Comparison of ENCODE assay signal across 8 cellular contexts in the genomic region with DNA sequence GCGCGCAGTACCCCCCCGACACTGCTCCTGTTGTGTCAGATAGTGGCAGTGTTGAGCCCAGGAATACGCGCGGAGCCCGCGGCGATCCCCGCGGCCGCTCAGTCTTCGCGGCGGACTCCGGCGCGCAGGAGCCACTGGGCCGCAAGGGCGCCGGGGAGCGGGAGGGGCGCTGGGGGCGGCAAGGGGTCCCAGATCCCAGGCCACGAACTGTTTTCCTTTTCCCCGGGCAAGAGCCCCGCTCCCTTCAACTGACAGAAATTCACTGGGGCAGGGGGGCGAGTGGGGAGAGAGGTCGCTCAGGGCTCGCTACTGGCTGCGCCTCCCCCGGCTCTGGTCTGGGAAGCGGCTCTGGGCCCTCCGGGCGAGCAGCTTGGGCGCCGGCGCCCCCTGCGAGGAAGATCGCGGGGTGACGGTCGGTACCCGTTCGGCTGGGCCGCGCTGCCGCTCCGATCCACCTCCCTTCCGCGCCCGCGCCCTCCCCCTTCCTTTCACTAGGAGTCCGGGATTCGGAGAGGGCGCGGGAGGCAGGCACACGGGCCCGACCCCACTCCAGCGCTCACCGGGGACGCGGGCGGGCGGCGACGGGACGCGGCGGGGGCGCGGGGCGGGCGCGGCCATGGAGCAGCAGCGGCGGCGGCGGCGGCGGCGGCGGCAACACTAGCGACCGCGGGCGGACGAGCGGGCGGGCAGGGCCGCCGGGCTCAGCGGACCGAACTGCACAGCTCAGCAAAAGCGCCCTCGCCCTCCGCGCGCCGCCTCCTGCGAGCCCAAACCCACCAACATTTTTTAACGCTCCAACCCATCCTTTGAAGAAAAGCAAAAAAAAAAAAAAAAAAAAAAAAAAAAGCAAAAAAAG. TPM values are rescaled to one million over a fixed set of nuclear protein-coding genes. Genes with fewer than 3 reads are reported as not detected.
DNase-seq lines count a peak whose midpoint lies in the region; ATAC-seq and TF ChIP-seq lines count a peak whose summit lies in the region.

No MANE protein-coding gene starts in this region.

- peak overlapping the region in 2 of 4 donors; percentile 88 to 90 for H3K4me3 Mint-ChIP-seq in IgD-negative memory B cell

- H3F3A ChIP-seq in PC-3 (ENCODE audit: low read length, unreplicated experiment) (no peaks in the 10 kb centered on the region), neural cell (ENCODE audit: insufficient read depth, low read length, poor library complexity, severe bottlenecking) (peaks cover 4% of the 10 kb centered on the region)

- H4K20me1 ChIP-seq in PC-3 (ENCODE audit: low read length) = no peaks in the 10 kb centered on the region
- no peaks in the 10 kb centered on the region for H4K20me1 ChIP-seq in neural cell (ENCODE audit: insufficient read depth)

- ATAC-seq in GM21576 (IDR thresholded peaks at IDR 0.05; ENCODE audit: unreplicated experiment) (peak; percentile 88), PC-3 (peak; percentile 80)

- no peaks in the 10 kb centered on the region for H3K36me3 ChIP-seq in PC-3 (ENCODE audit: low read depth, low read length)
- no peaks in the 10 kb centered on the region for H3K36me3 ChIP-seq in neural cell (ENCODE audit: insufficient read depth, low read length)
- H3K36me3 ChIP-seq in stomach smooth muscle (ENCODE audit: control insufficient read depth in 2 of 2, insufficient read depth in 2 of 2, low read length in 2 of 2) = no peaks in the 10 kb centered on the region

- TF ChIP-seq RAD21 in neural cell (conservative IDR thresholded peaks at IDR 0.05) = peak; percentile 78

- CTCF ChIA-PET in PC-3 (lab: Charles Lee) = interaction anchor here (0.5 to 0.6 kb wide), 2 partner anchors 27 to 78 kb away, joined by 3 read pairs; no protein-coding TSS in a partner anchor

- peak; percentile 78 for DNase-seq in DMS79 treated with DMSO at 0.1 percent for 48 hours (lab: John Stamatoyannopoulos, UW)
- DNase-seq in PC-3 = peak; percentile 67
- peak; percentile 59 for DNase-seq in activated effector memory CD4-positive, alpha-beta T cell treated with Interleukin-2 at 50 U/mL for 16 hours
- peak; percentile 77 for DNase-seq in fibroblast of the conjunctiva (ENCODE audit: low read depth)

- H3K27ac Mint-ChIP-seq in IgD-negative memory B cell = peak overlapping the region in 2 of 3 donors; percentile 74 to 93

- H3K9me2 ChIP-seq in PC-3 (replicated peaks; ENCODE audit: low read length) = no peaks in the 10 kb centered on the region
- H3K9me2 ChIP-seq in neural cell (ENCODE audit: insufficient read depth, low read length) = no peaks in the 10 kb centered on the region

- peak overlapping the region; percentile 73; the same call in 1 of the 2 replicates for H2AFZ ChIP-seq in PC-3 (ENCODE audit: low read length)
- peak overlapping the region; percentile 52 for H2AFZ ChIP-seq in neural cell (ENCODE audit: low read depth, low read length)

- intact Hi-C loops in PC-3 (cut with micrococcal nuclease) = loop anchor here (1.0 to 10.0 kb wide), 4 partner anchors 77 to 554 kb away; no protein-coding TSS in a partner anchor

- TF ChIP-seq CTCF in PC-3 (conservative IDR thresholded peaks at IDR 0.05; ENCODE audit: low read depth, low read length) (peak; percentile 43; the same call in 1 of the 2 replicates), neural cell (IDR thresholded peaks at IDR 0.05; ENCODE audit: poor library complexity, severe bottlenecking) (peak; percentile 76)

- peak; percentile 45 for TF ChIP-seq EP300 in neural cell (conservative IDR thresholded peaks at IDR 0.05; ENCODE audit: poor library complexity, severe bottlenecking)

- peaks cover 0 to 7% (median 5%) of the 10 kb centered on the region in 3 donors for H3K4me1 Mint-ChIP-seq in IgD-negative memory B cell

- H3K4me1 ChIP-seq in PC-3 (ENCODE audit: insufficient read depth, low read length) (peaks cover 11% of the 10 kb centered on the region; the same call in 1 of the 2 replicates), stomach smooth muscle (ENCODE audit: control insufficient read depth, insufficient read depth, low read length) (peaks cover 25% of the 10 kb centered on the region)

- H3K79me2 ChIP-seq in PC-3 (ENCODE audit: low read length) (no peaks in the 10 kb centered on the region), neural cell (replicated peaks; ENCODE audit: insufficient read depth, low read length) (peaks cover 37% of the 10 kb centered on the region)

- no peaks in the 10 kb centered on the region for H3K27me3 Mint-ChIP-seq in IgD-negative memory B cell

- peak overlapping the region; percentile 75 for H3K9ac ChIP-seq in PC-3 (ENCODE audit: low read length)
- H3K9ac ChIP-seq in neural cell (ENCODE audit: low read length) = peak overlapping the region; percentile 95
- H3K9ac ChIP-seq in stomach smooth muscle (ENCODE audit: low read length in 2 of 2) = peak overlapping the region; percentile 88 to 90

- no peaks in the 10 kb centered on the region for H3K36me3 Mint-ChIP-seq in IgD-negative memory B cell

- H3K4me2 ChIP-seq in PC-3 (ENCODE audit: low read length) (peak overlapping the region; percentile 76), neural cell (ENCODE audit: low read length) (no peak overlapping the region)

- H3K9me3 Mint-ChIP-seq in IgD-negative memory B cell = no peaks in the 10 kb centered on the region

- H3K4me3 ChIP-seq in PC-3 (ENCODE audit: low read length) = peak overlapping the region; percentile 73
- peak overlapping the region; percentile 93 for H3K4me3 ChIP-seq in neural cell (ENCODE audit: low read length)
- peak overlapping the region; percentile 68 to 91 for H3K4me3 ChIP-seq in stomach smooth muscle (ENCODE audit: low read length in 2 of 2)

- H3K9me3 ChIP-seq in PC-3 (ENCODE audit: low read length) (no peaks in the 10 kb centered on the region), neural cell (ENCODE audit: low read length) (no peaks in the 10 kb centered on the region), stomach smooth muscle (ENCODE audit: control insufficient read depth in 2 of 2, low read length in 2 of 2) (no peaks in the 10 kb centered on the region)

- BruUV-seq in PC-3 (replicated peaks; lab: Mats Ljungman, UMichigan) = no TSS peak

- POLR2A ChIA-PET in PC-3 (lab: Charles Lee; ENCODE audit: unreplicated experiment) = interaction anchor here (0.7 kb wide), 2 partner anchors 209 to 911 kb away, joined by 14 to 15 read pairs; no protein-coding TSS in a partner anchor

- H3K27me3 ChIP-seq in PC-3 (ENCODE audit: low read length) (no peaks in the 10 kb centered on the region), neural cell (ENCODE audit: insufficient read depth, low read depth, low read length) (no peaks in the 10 kb centered on the region), stomach smooth muscle (ENCODE audit: control insufficient read depth in 1 of 2, insufficient read depth in 2 of 2, low read length in 2 of 2) (no peaks in the 10 kb centered on the region)

- H3K27ac ChIP-seq in PC-3 (ENCODE audit: low read length) = peak overlapping the region; percentile 43
- H3K27ac ChIP-seq in neural cell (ENCODE audit: low read length) = peak overlapping the region; percentile 95
- H3K27ac ChIP-seq in stomach smooth muscle (ENCODE audit: low read length) = peak overlapping the region; percentile 91

TF ChIP-seq in neural cell, 6 proteins besides CTCF, POLR2A, EP300 and RAD21:
- TF ChIP-seq, protein P1, sequence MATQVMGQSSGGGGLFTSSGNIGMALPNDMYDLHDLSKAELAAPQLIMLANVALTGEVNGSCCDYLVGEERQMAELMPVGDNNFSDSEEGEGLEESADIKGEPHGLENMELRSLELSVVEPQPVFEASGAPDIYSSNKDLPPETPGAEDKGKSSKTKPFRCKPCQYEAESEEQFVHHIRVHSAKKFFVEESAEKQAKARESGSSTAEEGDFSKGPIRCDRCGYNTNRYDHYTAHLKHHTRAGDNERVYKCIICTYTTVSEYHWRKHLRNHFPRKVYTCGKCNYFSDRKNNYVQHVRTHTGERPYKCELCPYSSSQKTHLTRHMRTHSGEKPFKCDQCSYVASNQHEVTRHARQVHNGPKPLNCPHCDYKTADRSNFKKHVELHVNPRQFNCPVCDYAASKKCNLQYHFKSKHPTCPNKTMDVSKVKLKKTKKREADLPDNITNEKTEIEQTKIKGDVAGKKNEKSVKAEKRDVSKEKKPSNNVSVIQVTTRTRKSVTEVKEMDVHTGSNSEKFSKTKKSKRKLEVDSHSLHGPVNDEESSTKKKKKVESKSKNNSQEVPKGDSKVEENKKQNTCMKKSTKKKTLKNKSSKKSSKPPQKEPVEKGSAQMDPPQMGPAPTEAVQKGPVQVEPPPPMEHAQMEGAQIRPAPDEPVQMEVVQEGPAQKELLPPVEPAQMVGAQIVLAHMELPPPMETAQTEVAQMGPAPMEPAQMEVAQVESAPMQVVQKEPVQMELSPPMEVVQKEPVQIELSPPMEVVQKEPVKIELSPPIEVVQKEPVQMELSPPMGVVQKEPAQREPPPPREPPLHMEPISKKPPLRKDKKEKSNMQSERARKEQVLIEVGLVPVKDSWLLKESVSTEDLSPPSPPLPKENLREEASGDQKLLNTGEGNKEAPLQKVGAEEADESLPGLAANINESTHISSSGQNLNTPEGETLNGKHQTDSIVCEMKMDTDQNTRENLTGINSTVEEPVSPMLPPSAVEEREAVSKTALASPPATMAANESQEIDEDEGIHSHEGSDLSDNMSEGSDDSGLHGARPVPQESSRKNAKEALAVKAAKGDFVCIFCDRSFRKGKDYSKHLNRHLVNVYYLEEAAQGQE (IDR thresholded peaks at IDR 0.05; ENCODE audit: borderline replicate concordance) = peak; percentile 67
- TF ChIP-seq EZH2 (IDR thresholded peaks at IDR 0.05; ENCODE audit: borderline replicate concordance, insufficient read depth, low read length, poor library complexity, severe bottlenecking) (no peak), SMC3 (conservative IDR thresholded peaks at IDR 0.05; ENCODE audit: poor library complexity) (peak; percentile 80), POLR2AphosphoS5 (IDR thresholded peaks at IDR 0.05) (peak; percentile 92), MXI1 (conservative IDR thresholded peaks at IDR 0.05; ENCODE audit: poor library complexity, severe bottlenecking) (peak; percentile 36), TAF1 (IDR thresholded peaks at IDR 0.05; ENCODE audit: low read depth) (peak; percentile 64)

RNA-seq across cellular contexts. Expression of gene SETBP1, which starts 1.4 kb away (rescaled TPM):
- polyA plus RNA-seq in IgD-negative memory B cell = 16.8 TPM
- total RNA-seq in PC-3 (2014; rRNA removed) = 2.3 and 3.5 TPM in 2 replicates
- 13.7 and 19.5 TPM in 2 replicates for polyA plus RNA-seq in neural cell
- polyA minus RNA-seq in neural cell = 102 and 140 TPM in 2 replicates

Comparison
In these comparisons a context has a peak if more than half of its experiments do, and no peak if none do; other contexts are left out.
1. Peak in every context shown above with its lines: DNase-seq, ATAC-seq, H3K4me3 ChIP-seq and H3K27ac ChIP-seq.
2. H3K27ac ChIP-seq: peak in every context shown above with its lines; median percentile 95 in neural cell; 91 in stomach smooth muscle; 43 in PC-3.